Comparison of ENCODE assay signal across 19 cellular contexts in genomic region chr2:496729-497128, GRCh38.
DNase-seq lines count a peak whose midpoint lies in the region; ATAC-seq, FAIRE-seq and TF ChIP-seq lines count a peak whose summit lies in the region.
"Had no signal": no experiment of that assay in that cellular context is flagged by ENCODE, and none has a peak within 500 bp of the region (broad histone marks: within the 10 kb centered on the region; RNA-seq: fewer than 3 reads in every experiment).

No MANE protein-coding gene starts in this region.

- no peaks in the 10 kb centered on the region for H3K36me3 Mint-ChIP-seq in neural crest cell (ENCODE audit: low read depth)
- H3K36me3 Mint-ChIP-seq: CD4-positive, CD25-positive, alpha-beta regulatory T cell; CD8-positive, alpha-beta memory T cell had no signal

- peak overlapping the region; percentile 10 for H3K27ac Mint-ChIP-seq in neural crest cell (ENCODE audit: unreplicated experiment)
- H3K27ac Mint-ChIP-seq: CD4-positive, CD25-positive, alpha-beta regulatory T cell had no signal

- no peak overlapping the region for H3K27ac ChIP-seq in BLaER1 treated with 17β-estradiol and CSF1 and Interleukin-3, amounts not matched to agents 10 nM and 100 nM
- no peak overlapping the region for H3K27ac ChIP-seq in coronary artery

- no peaks in the 10 kb centered on the region for H3K27me3 ChIP-seq in BLaER1 treated with 17β-estradiol and CSF1 and Interleukin-3, amounts not matched to agents 10 nM and 100 nM

- TF ChIP-seq CTCF in coronary artery (IDR thresholded peaks at IDR 0.05) (no peak), neural crest cell (conservative IDR thresholded peaks at IDR 0.05) (no peak)

- no peak for ATAC-seq in HG03354 (IDR thresholded peaks at IDR 0.05; ENCODE audit: poor library complexity, severe bottlenecking, unreplicated experiment)
- ATAC-seq: GM12878 had no signal

- no peak overlapping the region; a peak in 1 of 20 replicates for H3K4me3 ChIP-seq in BLaER1 treated with 17β-estradiol and CSF1 and Interleukin-3, amounts not matched to agents 10 nM and 100 nM
- no peak overlapping the region for H3K4me3 ChIP-seq in coronary artery
- H3K4me3 ChIP-seq: GM12878, HAP-1 had no signal

- peaks cover 0 to 25% (median 21%) of the 10 kb centered on the region in 10 experiments; a peak in 14 of 20 replicates for H3K4me1 ChIP-seq in BLaER1 treated with 17β-estradiol and CSF1 and Interleukin-3, amounts not matched to agents 10 nM and 100 nM
- H3K4me1 ChIP-seq: HAP-1 had no signal

- no peaks in the 10 kb centered on the region for H3K9me3 Mint-ChIP-seq in neural crest cell
- H3K9me3 Mint-ChIP-seq: CD8-positive, alpha-beta memory T cell had no signal

- H3K9me3 ChIP-seq in BLaER1 treated with 17β-estradiol and CSF1 and Interleukin-3, amounts not matched to agents 10 nM and 100 nM (replicated peaks in 1 of 11): peaks cover 0 to 14% (median 6%) of the 10 kb centered on the region in 11 experiments; a peak in 11 of 22 replicates
- H3K9me3 ChIP-seq: HAP-1 had no signal

- no peak for FAIRE-seq in H54 (lab: Jason Lieb, UNC)
- FAIRE-seq: GM12878 had no signal

- no peaks in the 10 kb centered on the region for H3K27me3 Mint-ChIP-seq in neural crest cell (ENCODE audit: low read depth)
- H3K27me3 Mint-ChIP-seq: CD4-positive, CD25-positive, alpha-beta regulatory T cell had no signal

- peak; percentile 43 for DNase-seq in coronary artery (ENCODE audit: low spot score)
- no peak for DNase-seq in neural crest cell (ENCODE audit: low read depth, low spot score)
- no peak for DNase-seq in islet precursor cell
- DNase-seq in H54 (ENCODE audit: insufficient read length, low spot score): no peak
- no peak for DNase-seq in retina
- DNase-seq: 8988T; C1 segment of cervical spinal cord; CD4-positive, CD25-positive, alpha-beta regulatory T cell; CD8-positive, alpha-beta memory T cell; COR-L47; DMS 273 treated with DMSO at 0.1 percent for 48 hours; DMS53; EL; GOT3; IMR-90 had no signal

- peak overlapping the region in 8 of 11 experiments; percentile 20 to 57 (median 42); a peak in 14 of 22 replicates for H3K4me2 ChIP-seq in BLaER1 treated with 17β-estradiol and CSF1 and Interleukin-3, amounts not matched to agents 10 nM and 100 nM

- 0 out of 22 replicates have a peak overlapping the region, but pooled peaks of 1 of the 11 experiments have one; percentile 17 for H3K9ac ChIP-seq in BLaER1 treated with 17β-estradiol and CSF1 and Interleukin-3, amounts not matched to agents 10 nM and 100 nM

- peaks cover 11% of the 10 kb centered on the region for H3K4me1 Mint-ChIP-seq in neural crest cell
- H3K4me1 Mint-ChIP-seq: CD4-positive, CD25-positive, alpha-beta regulatory T cell had no signal

- no peak for TF ChIP-seq POLR2A in H54 (IDR thresholded peaks at IDR 0.05; ENCODE audit: low read depth, low read length)

- H3K36me3 ChIP-seq in BLaER1 treated with 17β-estradiol and CSF1 and Interleukin-3, amounts not matched to agents 10 nM and 100 nM: no peaks in the 10 kb centered on the region
- H3K36me3 ChIP-seq: HAP-1 had no signal

- H3K4me3 Mint-ChIP-seq in neural crest cell: no peak overlapping the region
- H3K4me3 Mint-ChIP-seq: CD4-positive, CD25-positive, alpha-beta regulatory T cell; CD8-positive, alpha-beta memory T cell had no signal

- no peaks in the 10 kb centered on the region for H4K20me1 ChIP-seq in BLaER1 treated with 17β-estradiol and CSF1 and Interleukin-3, amounts not matched to agents 10 nM and 100 nM
